Comparison of ENCODE assay signal across 29 cellular contexts in the genomic region with DNA sequence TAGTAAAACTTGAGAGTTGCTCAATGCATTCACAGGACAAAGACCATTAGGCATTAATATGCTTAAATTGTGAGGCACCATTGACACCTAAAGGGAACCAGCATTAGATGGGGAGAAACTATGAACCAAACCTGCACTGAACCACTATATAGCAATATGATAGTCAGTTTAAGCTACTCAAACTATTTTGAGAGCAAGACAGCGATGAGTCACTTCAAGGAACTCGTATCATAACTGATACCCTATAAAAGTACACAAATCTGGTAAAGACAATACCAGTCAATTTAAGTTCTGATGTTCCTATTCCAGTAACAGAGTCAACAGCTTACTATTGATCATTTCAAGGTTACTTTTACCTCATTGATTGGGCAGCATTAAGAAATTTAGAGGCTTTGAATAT.
"Had no signal": no experiment of that assay in that cellular context is flagged by ENCODE, and none has a peak within 500 bp of the region (broad histone marks: within the 10 kb centered on the region; RNA-seq: fewer than 3 reads in every experiment).

No MANE protein-coding gene starts in this region.

- H3K27me3 ChIP-seq: ascending aorta, breast epithelium, cardiac muscle cell, colonic mucosa, gastrocnemius medialis, heart left ventricle had no signal

- H3K4me3 ChIP-seq: ascending aorta, breast epithelium, cardiac muscle cell, colonic mucosa, gastrocnemius medialis, heart left ventricle had no signal

- H3K4me1 ChIP-seq: ascending aorta, breast epithelium, colonic mucosa, gastrocnemius medialis, heart left ventricle had no signal

- ATAC-seq: activated naive CD4-positive, alpha-beta T cell treated with anti-CD3 and anti-CD28 coated beads, Interleukin-2, amount 50 U/mL, for 72 hours; activated T-cell treated with anti-CD3 and anti-CD28 coated beads, Interleukin-2, amount 50 U/mL, for 72 hours; gastrocnemius medialis; heart left ventricle; WTC11 had no signal

- H3K27ac ChIP-seq: ascending aorta, breast epithelium, cardiac muscle cell, colonic mucosa, epithelial cell of prostate, gastrocnemius medialis, heart left ventricle, VCaP had no signal

- H3K36me3 ChIP-seq: ascending aorta, breast epithelium, cardiac muscle cell, colonic mucosa, gastrocnemius medialis, heart left ventricle had no signal

- H3K9me3 ChIP-seq: ascending aorta, breast epithelium, colonic mucosa, gastrocnemius medialis, heart left ventricle had no signal

- DNase-seq: activated CD4-positive, alpha-beta memory T cell treated with anti-CD3 and anti-CD28 coated beads, Interleukin-2, amount 10 ng/mL, durations not matched to agents 7 days and 5 days; activated CD4-positive, alpha-beta T cell treated with anti-CD3 and anti-CD28 coated beads for 1 hour; activated CD4-positive, alpha-beta T cell treated with anti-CD3 and anti-CD28 coated beads for 4 hours; activated CD4-positive, alpha-beta T cell treated with anti-CD3 and anti-CD28 coated beads, Interleukin-2, amount 10 ng/mL, durations not matched to agents 7 days and 5 days; activated CD4-positive, alpha-beta T cell treated with anti-CD3 and anti-CD28 coated beads, Interleukin-2, amount 50 U/mL, for 4 hours; activated CD8-positive, alpha-beta memory T cell treated with anti-CD3 and anti-CD28 coated beads, Interleukin-2, amount 50 U/mL, for 48 hours; activated gamma-delta T cell; activated naive CD4-positive, alpha-beta T cell; activated naive CD4-positive, alpha-beta T cell treated with anti-CD3 and anti-CD28 coated beads, Interleukin-2, amount 10 ng/mL, durations not matched to agents 7 days and 5 days; activated naive CD8-positive, alpha-beta T cell treated with anti-CD3 and anti-CD28 coated beads, Interleukin-2, amount 10 ng/mL, durations not matched to agents 7 days and 5 days; activated T-cell treated with anti-CD3 and anti-CD28 coated beads for 4 hours; activated T-cell treated with anti-CD3 and anti-CD28 coated beads, Interleukin-2, amount 50 U/mL, for 24 hours; activated T-cell treated with anti-CD3 and anti-CD28 coated beads, Interleukin-2, amount 50 U/mL, for 72 hours; central memory CD4-positive, alpha-beta T cell; cerebellar nuclear complex; colonic mucosa; effector CD8-positive, alpha-beta T cell; foreskin fibroblast; gastrocnemius medialis; glutamatergic neuron; heart left ventricle; hypothalamus had no signal
